8 cellular contexts compared by ENCODE assay signal in genomic region chr19:6056801-6057650, GRCh38. TPM values are rescaled to one million over a fixed set of nuclear protein-coding genes. Genes with fewer than 3 reads are reported as not detected.
A peak's percentile ranks its signal among the peaks of the same experiment; 100 is the strongest.
DNase-seq lines count a peak whose midpoint lies in the region; ATAC-seq and TF ChIP-seq lines count a peak whose summit lies in the region.

No MANE protein-coding gene starts in this region.

- intact Hi-C loops in ovary (cut with DNase I): loop anchor here in 2 of 4 donors (5.0 to 10.0 kb wide), 2 partner anchors 50 to 218 kb away; partner anchors contain the start of gene MLLT1 (in 1 of the 2)
- intact Hi-C loops in OCI-LY7 (cut with micrococcal nuclease; ENCODE audit: unreplicated experiment): loop anchor here (10.0 kb wide), 1 partner anchor 248 kb away; no protein-coding TSS in a partner anchor

- H3K4me3 Mint-ChIP-seq in activated T-helper 17 cell treated with anti-CD3 and anti-CD28 coated beads, Interleukin-2, amount 50 U/mL, for 72 hours: peak overlapping the region; percentile 56

- H3K4me1 ChIP-seq in ovary (ENCODE audit: insufficient read depth): peaks cover 24% of the 10 kb centered on the region
- H3K4me1 ChIP-seq in OCI-LY7 (ENCODE audit: insufficient read depth, low read length, poor library complexity, severe bottlenecking): no peaks in the 10 kb centered on the region

- TF ChIP-seq EP300 in ovary (IDR thresholded peaks at IDR 0.05): no peak

- CTCF ChIA-PET in OCI-LY7 (lab: Charles Lee; ENCODE audit: unreplicated experiment): interaction anchor here (0.6 kb wide), 1 partner anchor 35 kb away, joined by 8 read pairs; no protein-coding TSS in a partner anchor

- H3K36me3 ChIP-seq in ovary: no peaks in the 10 kb centered on the region
- H3K36me3 ChIP-seq in OCI-LY7 (ENCODE audit: insufficient read depth, low read length): no peaks in the 10 kb centered on the region

- DNase-seq in DMS 273 treated with DMSO at 0.1 percent for 48 hours (lab: John Stamatoyannopoulos, UW): peak; percentile 91
- DNase-seq in NCI-H1417 (lab: John Stamatoyannopoulos, UW): peak in 2 of 3 experiments; percentile 87 to 97
- DNase-seq in globus pallidus (ENCODE audit: low spot score): peak; percentile 68
- DNase-seq in ovary: peak; percentile 82 to 92 (median 84)
- DNase-seq in OCI-LY7 (ENCODE audit: low spot score): no peak

- no peak overlapping the region for H2AFZ ChIP-seq in OCI-LY7 (ENCODE audit: low read length)

- H3K9me2 ChIP-seq in OCI-LY7 (ENCODE audit: insufficient read depth, low read length): no peaks in the 10 kb centered on the region

- BruUV-seq in OCI-LY7 (replicated peaks; lab: Mats Ljungman, UMichigan): no TSS peak

- no peaks in the 10 kb centered on the region for H4K20me1 ChIP-seq in OCI-LY7 (ENCODE audit: insufficient read depth, low read length)

- H3K79me2 ChIP-seq in OCI-LY7 (ENCODE audit: insufficient read depth, low read depth, low read length): no peaks in the 10 kb centered on the region

- H3K4me3 ChIP-seq in ovary (no peak overlapping the region), OCI-LY7 (ENCODE audit: low read depth, low read length, poor library complexity, severe bottlenecking) (no peak overlapping the region)

- POLR2A ChIA-PET in OCI-LY7 (lab: Charles Lee): interaction anchor here (0.6 kb wide), 1 partner anchor 23 kb away, joined by 6 read pairs; no protein-coding TSS in a partner anchor

- H3K9me3 Mint-ChIP-seq in activated T-helper 17 cell treated with anti-CD3 and anti-CD28 coated beads, Interleukin-2, amount 50 U/mL, for 72 hours: no peaks in the 10 kb centered on the region

- H3K4me1 Mint-ChIP-seq in activated T-helper 17 cell treated with anti-CD3 and anti-CD28 coated beads, Interleukin-2, amount 50 U/mL, for 72 hours: peaks cover 21% of the 10 kb centered on the region

- H3K27ac ChIP-seq in ovary (peak overlapping the region; percentile 72 to 94), OCI-LY7 (ENCODE audit: low read depth, low read length, poor library complexity, severe bottlenecking) (no peak overlapping the region)

- TF ChIP-seq CTCF in ovary (IDR thresholded peaks at IDR 0.05) (no peak), OCI-LY7 (conservative IDR thresholded peaks at IDR 0.05; ENCODE audit: low read length) (no peak)

- no peak overlapping the region for H3K4me2 ChIP-seq in OCI-LY7 (ENCODE audit: low read length)

- peak overlapping the region; percentile 71 for H3K27ac Mint-ChIP-seq in activated T-helper 17 cell treated with anti-CD3 and anti-CD28 coated beads, Interleukin-2, amount 50 U/mL, for 72 hours

- H3K27me3 Mint-ChIP-seq in activated T-helper 17 cell treated with anti-CD3 and anti-CD28 coated beads, Interleukin-2, amount 50 U/mL, for 72 hours: no peaks in the 10 kb centered on the region

- peak; percentile 53 for ATAC-seq in activated T-helper 17 cell treated with anti-CD3 and anti-CD28 coated beads, Interleukin-2, amount 50 U/mL, for 72 hours (replicated peaks)
- ATAC-seq in HG02938 (IDR thresholded peaks at IDR 0.05; ENCODE audit: unreplicated experiment) (no peak), HG02642 (IDR thresholded peaks at IDR 0.05; ENCODE audit: poor library complexity, unreplicated experiment) (no peak)

- WGBS in ovary, 3 donors: 4 to 7% (median 5%) methylated on average over 28 of the region's 28 CpGs

- no peaks in the 10 kb centered on the region for H3K36me3 Mint-ChIP-seq in activated T-helper 17 cell treated with anti-CD3 and anti-CD28 coated beads, Interleukin-2, amount 50 U/mL, for 72 hours (ENCODE audit: low read depth)

- no peaks in the 10 kb centered on the region for H3K27me3 ChIP-seq in ovary

- TF ChIP-seq POLR2A in ovary (IDR thresholded peaks at IDR 0.05): peak; percentile 79

- H3K9me3 ChIP-seq in ovary (no peaks in the 10 kb centered on the region), OCI-LY7 (ENCODE audit: low read length) (no peaks in the 10 kb centered on the region)

RNA-seq across cellular contexts. Expression of gene RFX2, which starts 53.3 kb away (rescaled TPM):
- 10 to 100 TPM in 1 of 2 donors, 1 to 10 TPM in 1; 9.7 to 20.7 TPM for total RNA-seq in activated T-helper 17 cell treated with anti-CD3 and anti-CD28 coated beads, Interleukin-2, amount 50 U/mL, for 72 hours
- total RNA-seq in ovary (10 to 100 TPM in 6 of 7 donors, 1 to 10 TPM in 1; 9.7 to 31.2 (median 14.1) TPM), OCI-LY7 (2022) (11.0 and 12.1 TPM in 2 replicates)
- polyA plus RNA-seq in ovary: 10 to 100 TPM in 1 of 2 donors, 1 to 10 TPM in 1; 5.9 to 10.7 TPM
- 11.8 and 13.7 TPM in 2 replicates for total RNA-seq in OCI-LY7 (2014; rRNA removed; shearing (Covaris generic))
